8 cellular contexts compared by ENCODE assay signal in genomic region chr17:78840780-78841611, GRCh38. TPM values are rescaled to one million over a fixed set of nuclear protein-coding genes. Genes with fewer than 3 reads are reported as not detected.
DNase-seq lines count a peak whose midpoint lies in the region; ATAC-seq and TF ChIP-seq lines count a peak whose summit lies in the region.

Gene USP36, minus strand, starts transcription at chr17:78840814. Its CDS starts 4,451 bp downstream, at chr17:78836363.

- ATAC-seq in HG02870 (IDR thresholded peaks at IDR 0.05; ENCODE audit: unreplicated experiment), result peak; percentile 85
- peak; percentile 96 to 98 (median 97) for ATAC-seq in heart right ventricle
- peak; percentile 96 for ATAC-seq in upper lobe of right lung

- no peaks in the 10 kb centered on the region for H3K9me3 ChIP-seq in heart right ventricle
- H3K9me3 ChIP-seq in upper lobe of right lung, result no peaks in the 10 kb centered on the region

- peaks cover 0 to 26% (median 19%) of the 10 kb centered on the region in 9 donors for H3K36me3 ChIP-seq in heart right ventricle
- H3K36me3 ChIP-seq in upper lobe of right lung, result peaks cover 20% of the 10 kb centered on the region

- H3K27me3 ChIP-seq in heart right ventricle, result no peaks in the 10 kb centered on the region
- no peaks in the 10 kb centered on the region for H3K27me3 ChIP-seq in upper lobe of right lung

- H3K27ac ChIP-seq in heart right ventricle (peak within 1 kb of the TSS; percentile 93 to 100 (median 98)), upper lobe of right lung (peak within 1 kb of the TSS; percentile 99)

- WGBS in heart right ventricle, 2 donors, result 0 to 1% methylated on average over 73 to 74 of the region's 74 CpGs

- intact Hi-C loops in T-helper 1 cell treated with Interleukin-12 subunit alpha and Interleukin-12 subunit beta and Interleukin-4 antibody, amounts not matched to agents 30 ng/mL and 1 ng/mL, for 36 hours (cut with micrococcal nuclease), result loop anchor here (1.0 to 5.0 kb wide), 4 partner anchors 34 to 883 kb away; partner anchors contain the start of genes CYTH1, SOCS3 and TNRC6C
- intact Hi-C loops in heart right ventricle (cut with DNase I) (no loop called here), posterior vena cava (cut with DNase I) (no loop called here), upper lobe of right lung (cut with DNase I) (no loop called here)

- TF ChIP-seq CTCF in GM13976 (IDR thresholded peaks at IDR 0.05; ENCODE audit: borderline replicate concordance, control extremely low read depth, extremely low read depth, insufficient read depth, missing control alignments), result no peak
- TF ChIP-seq CTCF in heart right ventricle (IDR thresholded peaks at IDR 0.05), result peak in 3 of 9 donors; percentile 12 to 24 (median 14)
- no peak for TF ChIP-seq CTCF in upper lobe of right lung (IDR thresholded peaks at IDR 0.05)

- in situ Hi-C loops in GM13976 (cut with MboI; ENCODE audit: low sequenced_read_pairs, unreplicated experiment), result no loop called here

- DNase-seq in GM13976 (ENCODE audit: low spot score) (peak; percentile 99), NCI-H146 treated with DMSO at 0.1 percent for 48 hours (lab: John Stamatoyannopoulos, UW; ENCODE audit: unreplicated experiment) (peak; percentile 96), amniotic epithelial cell (ENCODE audit: low read depth) (peak; percentile 97), heart right ventricle (peak; percentile 99 to 100), posterior vena cava (ENCODE audit: low spot score) (peak; percentile 100), upper lobe of right lung (peak; percentile 100)

- H3K4me3 ChIP-seq in heart right ventricle, result peak within 1 kb of the TSS; percentile 76 to 100 (median 90)
- H3K4me3 ChIP-seq in upper lobe of right lung, result peak within 1 kb of the TSS; percentile 98

- H3K4me1 ChIP-seq in heart right ventricle, result peaks cover 4 to 33% (median 22%) of the 10 kb centered on the region in 9 donors
- H3K4me1 ChIP-seq in upper lobe of right lung, result peaks cover 32% of the 10 kb centered on the region

RNA-seq across cellular contexts. Expression of gene USP36, which starts in this region (rescaled TPM):
- 95.5 and 110 TPM in 2 replicates for total RNA-seq in T-helper 1 cell treated with Interleukin-12 subunit alpha and Interleukin-12 subunit beta and Interleukin-4 antibody, amounts not matched to agents 30 ng/mL and 1 ng/mL, for 36 hours
- total RNA-seq in heart right ventricle (10 to 100 TPM; 20.1 to 28.8 (median 24.9) TPM), posterior vena cava (10 to 100 TPM; 47.1 to 52.1 TPM), upper lobe of right lung (69.6 TPM)
- 10 to 100 TPM; 10.0 to 15.4 TPM for polyA plus RNA-seq in heart right ventricle

Comparison
In these comparisons a context has a peak if more than half of its experiments do, and no peak if none do; other contexts are left out.
1. Peak in every context shown above with its lines: DNase-seq, ATAC-seq, H3K4me3 ChIP-seq and H3K27ac ChIP-seq.